In genomic region chr1:38330799-38331198, GRCh38 we compare ENCODE assay signal across 6 cellular contexts.
"Had no signal": no experiment of that assay in that cellular context is flagged by ENCODE, and none has a peak within 500 bp of the region (broad histone marks: within the 10 kb centered on the region; RNA-seq: fewer than 3 reads in every experiment).

No MANE protein-coding gene starts in this region.

- H3K4me2 ChIP-seq: GM23338 had no signal

- H3K4me3 ChIP-seq: GM23338, K562 had no signal

- ATAC-seq: GM23338, K562 had no signal

- H2AFZ ChIP-seq: GM23338 had no signal

- DNase-seq: H7, HCEC 1CT, IMR-90, KG1 had no signal
